In the genomic region with DNA sequence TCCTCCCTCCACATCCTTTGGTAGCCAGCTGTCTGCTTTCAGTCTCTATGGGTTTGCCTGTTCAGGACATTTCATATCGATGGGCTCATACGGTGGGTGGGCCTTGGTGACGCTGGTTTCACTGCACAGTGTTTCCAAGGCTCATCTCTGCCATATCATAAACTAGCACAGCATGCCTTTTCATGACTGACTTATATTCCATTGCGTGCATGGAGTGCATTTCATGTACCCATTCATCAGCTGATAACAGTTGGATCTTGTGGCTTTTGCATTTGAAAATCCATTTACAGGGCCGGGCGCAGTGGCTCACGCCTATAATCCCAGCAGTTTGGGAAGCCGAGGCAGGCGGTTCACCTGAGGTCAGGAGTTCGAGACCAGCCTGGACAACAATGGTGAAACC, we compare ENCODE assay signal across 28 cellular contexts.
"Had no signal": no experiment of that assay in that cellular context is flagged by ENCODE, and none has a peak within 500 bp of the region (broad histone marks: within the 10 kb centered on the region; RNA-seq: fewer than 3 reads in every experiment).

No MANE protein-coding gene starts in this region.

- DNase-seq: colonic mucosa; cortex of kidney; dermis blood vessel endothelial cell; dorsolateral prefrontal cortex; effector CD4-positive, alpha-beta T cell; effector CD8-positive, alpha-beta T cell; effector memory CD4-positive, alpha-beta T cell; effector memory CD8-positive, alpha-beta T cell; endodermal cell; erythroblast; esophagus squamous epithelium; foreskin fibroblast; foreskin keratinocyte; foreskin melanocyte; gastrocnemius medialis; glutamatergic neuron; head of caudate nucleus; heart left ventricle; heart right ventricle had no signal

- ATAC-seq: effector memory CD8-positive, alpha-beta T cell; esophagus mucosa; foreskin keratinocyte; gastrocnemius medialis; gastroesophageal sphincter; heart left ventricle; heart right ventricle had no signal

- H3K27ac ChIP-seq: colonic mucosa, coronary artery, dorsolateral prefrontal cortex, epithelial cell of prostate, esophagus muscularis mucosa, esophagus squamous epithelium, foreskin keratinocyte, gastrocnemius medialis, gastroesophageal sphincter, heart left ventricle, heart right ventricle had no signal

- H3K27me3 ChIP-seq: colonic mucosa, dorsolateral prefrontal cortex, esophagus squamous epithelium, gastrocnemius medialis, heart left ventricle, heart right ventricle had no signal

- H3K4me1 ChIP-seq: colonic mucosa, esophagus muscularis mucosa, esophagus squamous epithelium, foreskin keratinocyte, gastrocnemius medialis, gastroesophageal sphincter, heart left ventricle, heart right ventricle had no signal

- H3K36me3 ChIP-seq: colonic mucosa, esophagus muscularis mucosa, esophagus squamous epithelium, gastrocnemius medialis, gastroesophageal sphincter, heart left ventricle, heart right ventricle had no signal

- H3K9me3 ChIP-seq: colonic mucosa, esophagus muscularis mucosa, esophagus squamous epithelium, gastrocnemius medialis, gastroesophageal sphincter, heart left ventricle had no signal

- H3K4me3 ChIP-seq: colonic mucosa, coronary artery, dorsolateral prefrontal cortex, esophagus muscularis mucosa, esophagus squamous epithelium, gastrocnemius medialis, gastroesophageal sphincter, heart left ventricle, heart right ventricle had no signal

- FAIRE-seq: colon, endometrium, endothelial cell of umbilical vein, frontal cortex had no signal
